1 cellular context compared by ENCODE assay signal in the genomic region with DNA sequence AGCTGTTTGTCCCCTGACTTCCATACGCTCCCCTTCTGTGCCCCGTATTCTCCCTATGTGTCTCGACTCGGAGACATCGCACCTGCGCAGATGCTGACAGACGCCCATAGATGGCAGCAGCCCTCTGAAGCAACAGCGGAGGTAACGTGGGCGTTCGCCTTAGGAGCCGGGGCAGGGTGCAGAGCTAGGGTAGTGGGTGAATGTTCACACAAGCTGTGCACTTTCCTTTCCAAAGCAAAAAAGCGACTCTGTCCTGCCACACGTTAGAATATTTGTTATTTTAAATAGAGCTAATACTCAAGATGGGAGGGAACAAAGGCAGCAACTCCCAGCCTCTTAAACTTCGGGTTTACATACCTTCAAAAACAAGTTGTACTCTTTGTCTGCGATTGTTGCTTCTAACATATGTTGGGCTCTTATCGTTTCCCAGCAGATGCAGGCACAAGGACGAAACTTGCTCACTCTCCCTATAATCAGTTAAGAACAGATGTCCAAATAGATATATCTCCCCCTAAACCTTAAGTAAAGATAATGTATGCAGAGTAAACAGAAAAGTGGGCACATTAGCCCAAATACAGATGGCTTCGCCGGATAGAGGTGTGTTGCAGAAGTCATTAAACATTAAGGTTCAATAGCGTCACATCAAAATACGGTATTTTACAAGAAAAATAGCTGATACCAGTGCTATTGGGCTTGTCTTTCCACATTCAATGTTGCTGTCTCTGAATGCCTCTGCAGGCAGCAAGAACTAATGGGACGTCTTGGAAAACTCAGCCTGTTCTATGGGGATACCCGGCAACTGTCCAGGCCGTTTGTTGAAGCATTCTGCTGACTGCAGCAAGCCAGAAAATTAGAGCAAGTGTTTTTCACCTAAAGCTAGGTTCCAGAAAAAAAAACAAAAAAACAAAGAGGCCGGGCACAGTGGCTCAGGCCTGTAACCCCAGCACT.
TF ChIP-seq lines count a peak whose summit lies in the region.

No MANE protein-coding gene starts in this region.

TF ChIP-seq in K562, 482 proteins besides CTCF, POLR2A, EP300 and RAD21 (continued from another document and continues in another):
- no peak for TF ChIP-seq RAD51 (IDR thresholded peaks at IDR 0.05; ENCODE audit: borderline replicate concordance, low read depth)
- TF ChIP-seq NCOA4 (IDR thresholded peaks at IDR 0.05; ENCODE audit: partially characterized antibody), result peak; percentile 66
- TF ChIP-seq, protein P1, sequence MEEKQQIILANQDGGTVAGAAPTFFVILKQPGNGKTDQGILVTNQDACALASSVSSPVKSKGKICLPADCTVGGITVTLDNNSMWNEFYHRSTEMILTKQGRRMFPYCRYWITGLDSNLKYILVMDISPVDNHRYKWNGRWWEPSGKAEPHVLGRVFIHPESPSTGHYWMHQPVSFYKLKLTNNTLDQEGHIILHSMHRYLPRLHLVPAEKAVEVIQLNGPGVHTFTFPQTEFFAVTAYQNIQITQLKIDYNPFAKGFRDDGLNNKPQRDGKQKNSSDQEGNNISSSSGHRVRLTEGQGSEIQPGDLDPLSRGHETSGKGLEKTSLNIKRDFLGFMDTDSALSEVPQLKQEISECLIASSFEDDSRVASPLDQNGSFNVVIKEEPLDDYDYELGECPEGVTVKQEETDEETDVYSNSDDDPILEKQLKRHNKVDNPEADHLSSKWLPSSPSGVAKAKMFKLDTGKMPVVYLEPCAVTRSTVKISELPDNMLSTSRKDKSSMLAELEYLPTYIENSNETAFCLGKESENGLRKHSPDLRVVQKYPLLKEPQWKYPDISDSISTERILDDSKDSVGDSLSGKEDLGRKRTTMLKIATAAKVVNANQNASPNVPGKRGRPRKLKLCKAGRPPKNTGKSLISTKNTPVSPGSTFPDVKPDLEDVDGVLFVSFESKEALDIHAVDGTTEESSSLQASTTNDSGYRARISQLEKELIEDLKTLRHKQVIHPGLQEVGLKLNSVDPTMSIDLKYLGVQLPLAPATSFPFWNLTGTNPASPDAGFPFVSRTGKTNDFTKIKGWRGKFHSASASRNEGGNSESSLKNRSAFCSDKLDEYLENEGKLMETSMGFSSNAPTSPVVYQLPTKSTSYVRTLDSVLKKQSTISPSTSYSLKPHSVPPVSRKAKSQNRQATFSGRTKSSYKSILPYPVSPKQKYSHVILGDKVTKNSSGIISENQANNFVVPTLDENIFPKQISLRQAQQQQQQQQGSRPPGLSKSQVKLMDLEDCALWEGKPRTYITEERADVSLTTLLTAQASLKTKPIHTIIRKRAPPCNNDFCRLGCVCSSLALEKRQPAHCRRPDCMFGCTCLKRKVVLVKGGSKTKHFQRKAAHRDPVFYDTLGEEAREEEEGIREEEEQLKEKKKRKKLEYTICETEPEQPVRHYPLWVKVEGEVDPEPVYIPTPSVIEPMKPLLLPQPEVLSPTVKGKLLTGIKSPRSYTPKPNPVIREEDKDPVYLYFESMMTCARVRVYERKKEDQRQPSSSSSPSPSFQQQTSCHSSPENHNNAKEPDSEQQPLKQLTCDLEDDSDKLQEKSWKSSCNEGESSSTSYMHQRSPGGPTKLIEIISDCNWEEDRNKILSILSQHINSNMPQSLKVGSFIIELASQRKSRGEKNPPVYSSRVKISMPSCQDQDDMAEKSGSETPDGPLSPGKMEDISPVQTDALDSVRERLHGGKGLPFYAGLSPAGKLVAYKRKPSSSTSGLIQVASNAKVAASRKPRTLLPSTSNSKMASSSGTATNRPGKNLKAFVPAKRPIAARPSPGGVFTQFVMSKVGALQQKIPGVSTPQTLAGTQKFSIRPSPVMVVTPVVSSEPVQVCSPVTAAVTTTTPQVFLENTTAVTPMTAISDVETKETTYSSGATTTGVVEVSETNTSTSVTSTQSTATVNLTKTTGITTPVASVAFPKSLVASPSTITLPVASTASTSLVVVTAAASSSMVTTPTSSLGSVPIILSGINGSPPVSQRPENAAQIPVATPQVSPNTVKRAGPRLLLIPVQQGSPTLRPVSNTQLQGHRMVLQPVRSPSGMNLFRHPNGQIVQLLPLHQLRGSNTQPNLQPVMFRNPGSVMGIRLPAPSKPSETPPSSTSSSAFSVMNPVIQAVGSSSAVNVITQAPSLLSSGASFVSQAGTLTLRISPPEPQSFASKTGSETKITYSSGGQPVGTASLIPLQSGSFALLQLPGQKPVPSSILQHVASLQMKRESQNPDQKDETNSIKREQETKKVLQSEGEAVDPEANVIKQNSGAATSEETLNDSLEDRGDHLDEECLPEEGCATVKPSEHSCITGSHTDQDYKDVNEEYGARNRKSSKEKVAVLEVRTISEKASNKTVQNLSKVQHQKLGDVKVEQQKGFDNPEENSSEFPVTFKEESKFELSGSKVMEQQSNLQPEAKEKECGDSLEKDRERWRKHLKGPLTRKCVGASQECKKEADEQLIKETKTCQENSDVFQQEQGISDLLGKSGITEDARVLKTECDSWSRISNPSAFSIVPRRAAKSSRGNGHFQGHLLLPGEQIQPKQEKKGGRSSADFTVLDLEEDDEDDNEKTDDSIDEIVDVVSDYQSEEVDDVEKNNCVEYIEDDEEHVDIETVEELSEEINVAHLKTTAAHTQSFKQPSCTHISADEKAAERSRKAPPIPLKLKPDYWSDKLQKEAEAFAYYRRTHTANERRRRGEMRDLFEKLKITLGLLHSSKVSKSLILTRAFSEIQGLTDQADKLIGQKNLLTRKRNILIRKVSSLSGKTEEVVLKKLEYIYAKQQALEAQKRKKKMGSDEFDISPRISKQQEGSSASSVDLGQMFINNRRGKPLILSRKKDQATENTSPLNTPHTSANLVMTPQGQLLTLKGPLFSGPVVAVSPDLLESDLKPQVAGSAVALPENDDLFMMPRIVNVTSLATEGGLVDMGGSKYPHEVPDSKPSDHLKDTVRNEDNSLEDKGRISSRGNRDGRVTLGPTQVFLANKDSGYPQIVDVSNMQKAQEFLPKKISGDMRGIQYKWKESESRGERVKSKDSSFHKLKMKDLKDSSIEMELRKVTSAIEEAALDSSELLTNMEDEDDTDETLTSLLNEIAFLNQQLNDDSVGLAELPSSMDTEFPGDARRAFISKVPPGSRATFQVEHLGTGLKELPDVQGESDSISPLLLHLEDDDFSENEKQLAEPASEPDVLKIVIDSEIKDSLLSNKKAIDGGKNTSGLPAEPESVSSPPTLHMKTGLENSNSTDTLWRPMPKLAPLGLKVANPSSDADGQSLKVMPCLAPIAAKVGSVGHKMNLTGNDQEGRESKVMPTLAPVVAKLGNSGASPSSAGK (IDR thresholded peaks at IDR 0.05), result no peak
- TF ChIP-seq, protein P2, sequence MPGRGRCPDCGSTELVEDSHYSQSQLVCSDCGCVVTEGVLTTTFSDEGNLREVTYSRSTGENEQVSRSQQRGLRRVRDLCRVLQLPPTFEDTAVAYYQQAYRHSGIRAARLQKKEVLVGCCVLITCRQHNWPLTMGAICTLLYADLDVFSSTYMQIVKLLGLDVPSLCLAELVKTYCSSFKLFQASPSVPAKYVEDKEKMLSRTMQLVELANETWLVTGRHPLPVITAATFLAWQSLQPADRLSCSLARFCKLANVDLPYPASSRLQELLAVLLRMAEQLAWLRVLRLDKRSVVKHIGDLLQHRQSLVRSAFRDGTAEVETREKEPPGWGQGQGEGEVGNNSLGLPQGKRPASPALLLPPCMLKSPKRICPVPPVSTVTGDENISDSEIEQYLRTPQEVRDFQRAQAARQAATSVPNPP (IDR thresholded peaks at IDR 0.05; ENCODE audit: borderline replicate concordance, insufficient read depth, insufficient read length), result no peak
- TF ChIP-seq CBFA2T2 (conservative IDR thresholded peaks at IDR 0.05), result peak; percentile 98
- TF ChIP-seq SMARCB1 (IDR thresholded peaks at IDR 0.05; ENCODE audit: insufficient read length, low read depth), result no peak
- TF ChIP-seq L3MBTL2 (IDR thresholded peaks at IDR 0.05), result peak; percentile 60
- no peak for TF ChIP-seq MXI1 (IDR thresholded peaks at IDR 0.05; ENCODE audit: low read depth, low read length)
- TF ChIP-seq, protein P3, sequence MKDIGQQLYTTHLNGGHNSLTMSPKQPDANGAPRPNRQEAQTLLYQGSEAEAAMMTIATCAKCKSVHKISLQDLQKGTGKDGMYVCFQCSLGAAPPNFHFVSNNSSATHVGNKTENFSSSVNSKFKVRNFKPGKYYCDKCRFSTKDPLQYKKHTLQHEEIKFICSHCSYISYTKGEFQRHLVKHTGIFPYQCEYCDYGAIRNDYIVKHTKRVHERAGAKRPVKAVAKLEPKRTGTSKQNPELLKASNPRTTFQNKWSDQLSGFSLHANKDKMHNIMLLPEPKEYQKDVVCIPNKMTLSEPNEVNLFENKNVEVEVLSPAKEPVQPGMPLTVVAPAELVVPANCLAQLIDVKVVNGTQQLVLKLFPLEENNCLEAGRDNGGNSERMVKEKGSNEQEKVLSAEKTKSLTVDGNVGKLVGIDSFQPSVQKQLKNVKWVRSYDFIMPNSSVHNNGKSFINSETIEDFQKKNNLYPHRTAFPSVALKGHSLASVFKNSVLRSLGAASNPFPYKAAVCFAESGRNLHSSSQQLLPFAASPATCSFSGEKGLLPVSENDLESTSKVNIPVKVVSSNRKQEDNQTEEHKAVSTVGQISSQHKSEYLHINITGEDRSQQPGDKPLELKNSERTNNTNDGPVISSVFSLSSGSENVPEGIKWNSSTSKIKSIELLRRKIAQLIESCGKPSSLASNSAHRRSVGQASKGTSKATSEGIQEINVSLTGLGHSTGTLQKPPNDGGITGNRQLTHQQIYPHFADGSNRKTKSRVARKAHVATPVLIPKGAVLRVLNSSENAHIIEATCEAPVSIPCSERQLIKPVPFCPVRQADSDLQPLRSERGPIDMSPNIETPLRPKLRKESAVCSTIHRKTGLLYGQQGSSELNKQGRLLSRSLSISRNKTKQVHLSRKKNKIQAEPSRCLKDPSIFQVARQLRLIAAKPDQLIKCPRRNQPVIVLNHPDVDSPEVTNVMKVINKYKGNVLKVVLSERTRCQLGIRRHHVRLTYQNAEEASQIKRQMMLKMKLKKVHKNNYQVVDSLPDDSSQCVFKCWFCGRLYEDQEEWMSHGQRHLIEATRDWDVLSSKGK (CRISPR knock-in tag; IDR thresholded peaks at IDR 0.05), result no peak
- no peak for TF ChIP-seq ZNF384 (IDR thresholded peaks at IDR 0.05; ENCODE audit: low read depth, low read length)
- TF ChIP-seq SMAD2 (IDR thresholded peaks at IDR 0.05; ENCODE audit: low read depth, low read length), result no peak
- TF ChIP-seq NFE2 (IDR thresholded peaks at IDR 0.05; ENCODE audit: low read depth), result peak; percentile 36; the same call in 1 of the 2 replicates
- TF ChIP-seq SMAD4 (CRISPR knock-in tag; conservative IDR thresholded peaks at IDR 0.05), result peak; percentile 90
- peak; percentile 64 for TF ChIP-seq CREM (IDR thresholded peaks at IDR 0.05; ENCODE audit: low read depth)
- TF ChIP-seq, protein P4, sequence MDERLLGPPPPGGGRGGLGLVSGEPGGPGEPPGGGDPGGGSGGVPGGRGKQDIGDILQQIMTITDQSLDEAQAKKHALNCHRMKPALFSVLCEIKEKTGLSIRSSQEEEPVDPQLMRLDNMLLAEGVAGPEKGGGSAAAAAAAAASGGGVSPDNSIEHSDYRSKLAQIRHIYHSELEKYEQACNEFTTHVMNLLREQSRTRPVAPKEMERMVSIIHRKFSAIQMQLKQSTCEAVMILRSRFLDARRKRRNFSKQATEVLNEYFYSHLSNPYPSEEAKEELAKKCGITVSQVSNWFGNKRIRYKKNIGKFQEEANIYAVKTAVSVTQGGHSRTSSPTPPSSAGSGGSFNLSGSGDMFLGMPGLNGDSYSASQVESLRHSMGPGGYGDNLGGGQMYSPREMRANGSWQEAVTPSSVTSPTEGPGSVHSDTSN (CRISPR knock-in tag; IDR thresholded peaks at IDR 0.05; ENCODE audit: low read depth), result no peak
- TF ChIP-seq, protein P4 (tag; conservative IDR thresholded peaks at IDR 0.05; ENCODE audit: low read depth), result 0 out of 2 replicates have a peak, but pooled peaks have one; percentile 17
- TF ChIP-seq, protein P5, sequence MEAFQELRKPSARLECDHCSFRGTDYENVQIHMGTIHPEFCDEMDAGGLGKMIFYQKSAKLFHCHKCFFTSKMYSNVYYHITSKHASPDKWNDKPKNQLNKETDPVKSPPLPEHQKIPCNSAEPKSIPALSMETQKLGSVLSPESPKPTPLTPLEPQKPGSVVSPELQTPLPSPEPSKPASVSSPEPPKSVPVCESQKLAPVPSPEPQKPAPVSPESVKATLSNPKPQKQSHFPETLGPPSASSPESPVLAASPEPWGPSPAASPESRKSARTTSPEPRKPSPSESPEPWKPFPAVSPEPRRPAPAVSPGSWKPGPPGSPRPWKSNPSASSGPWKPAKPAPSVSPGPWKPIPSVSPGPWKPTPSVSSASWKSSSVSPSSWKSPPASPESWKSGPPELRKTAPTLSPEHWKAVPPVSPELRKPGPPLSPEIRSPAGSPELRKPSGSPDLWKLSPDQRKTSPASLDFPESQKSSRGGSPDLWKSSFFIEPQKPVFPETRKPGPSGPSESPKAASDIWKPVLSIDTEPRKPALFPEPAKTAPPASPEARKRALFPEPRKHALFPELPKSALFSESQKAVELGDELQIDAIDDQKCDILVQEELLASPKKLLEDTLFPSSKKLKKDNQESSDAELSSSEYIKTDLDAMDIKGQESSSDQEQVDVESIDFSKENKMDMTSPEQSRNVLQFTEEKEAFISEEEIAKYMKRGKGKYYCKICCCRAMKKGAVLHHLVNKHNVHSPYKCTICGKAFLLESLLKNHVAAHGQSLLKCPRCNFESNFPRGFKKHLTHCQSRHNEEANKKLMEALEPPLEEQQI (IDR thresholded peaks at IDR 0.05), result peak; percentile 92
- TF ChIP-seq, protein P6, sequence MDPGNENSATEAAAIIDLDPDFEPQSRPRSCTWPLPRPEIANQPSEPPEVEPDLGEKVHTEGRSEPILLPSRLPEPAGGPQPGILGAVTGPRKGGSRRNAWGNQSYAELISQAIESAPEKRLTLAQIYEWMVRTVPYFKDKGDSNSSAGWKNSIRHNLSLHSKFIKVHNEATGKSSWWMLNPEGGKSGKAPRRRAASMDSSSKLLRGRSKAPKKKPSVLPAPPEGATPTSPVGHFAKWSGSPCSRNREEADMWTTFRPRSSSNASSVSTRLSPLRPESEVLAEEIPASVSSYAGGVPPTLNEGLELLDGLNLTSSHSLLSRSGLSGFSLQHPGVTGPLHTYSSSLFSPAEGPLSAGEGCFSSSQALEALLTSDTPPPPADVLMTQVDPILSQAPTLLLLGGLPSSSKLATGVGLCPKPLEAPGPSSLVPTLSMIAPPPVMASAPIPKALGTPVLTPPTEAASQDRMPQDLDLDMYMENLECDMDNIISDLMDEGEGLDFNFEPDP (CRISPR knock-in tag; IDR thresholded peaks at IDR 0.05), result no peak
- TF ChIP-seq TRIM24 (IDR thresholded peaks at IDR 0.05), result peak; percentile 92 to 96
- peak; percentile 91; the same call in 1 of the 2 replicates for TF ChIP-seq HDAC2 (IDR thresholded peaks at IDR 0.05)
- TF ChIP-seq HEY1 (CRISPR knock-in tag; IDR thresholded peaks at IDR 0.05; ENCODE audit: borderline replicate concordance), result peak; percentile 61; the same call in 1 of the 2 replicates
- peak; percentile 94 for TF ChIP-seq ZNF175 (CRISPR knock-in tag; IDR thresholded peaks at IDR 0.05; ENCODE audit: low read depth)
- TF ChIP-seq RFX7 (CRISPR knock-in tag; IDR thresholded peaks at IDR 0.05), result no peak
- peak; percentile 44; the same call in 1 of the 2 replicates for TF ChIP-seq DMBX1 (CRISPR knock-in tag; IDR thresholded peaks at IDR 0.05; ENCODE audit: borderline replicate concordance)
